Comparison of ENCODE assay signal across 11 cellular contexts in genomic region chr6:26173836-26174144, GRCh38.
A peak's percentile ranks its signal among the peaks of the same experiment; 100 is the strongest.
DNase-seq lines count a peak whose midpoint lies in the region; ATAC-seq, FAIRE-seq and TF ChIP-seq lines count a peak whose summit lies in the region.
"Had no signal": no experiment of that assay in that cellular context is flagged by ENCODE, and none has a peak within 500 bp of the region (broad histone marks: within the 10 kb centered on the region; RNA-seq: fewer than 3 reads in every experiment).

No MANE protein-coding gene starts in this region.

- peaks cover 32% of the 10 kb centered on the region for H3K4me1 Mint-ChIP-seq in osteocyte (ENCODE audit: unreplicated experiment)

- 24% methylated on average over 4 of the region's 4 CpGs for WGBS in K562 (ENCODE audit: insufficient coverage, low coverage, missing lambda C conversion rate)

- TF ChIP-seq POLR2A in K562 (conservative IDR thresholded peaks at IDR 0.05): no peak

- no peak for FAIRE-seq in K562 (lab: Jason Lieb, UNC)

- no peaks in the 10 kb centered on the region for H3K9me1 ChIP-seq in K562 (ENCODE audit: control insufficient read depth, insufficient read depth, low read length)

- H3K9me3 Mint-ChIP-seq in osteocyte (ENCODE audit: unreplicated experiment): no peaks in the 10 kb centered on the region

- CTCF ChIA-PET in K562 (lab: Yijun Ruan, JAX; ENCODE audit: low intra/inter-chr PET ratio): interaction anchor here (0.7 to 3.3 kb wide), 5 partner anchors 20 to 983 kb away, joined by 3 to 22 read pairs (median 4); partner anchors contain the start of gene ABT1

- H3K27me3 ChIP-seq in K562 (ENCODE audit: control insufficient read depth in 2 of 2, insufficient read depth in 2 of 2, low read length in 2 of 2): no peaks in the 10 kb centered on the region

- H3K79me2 ChIP-seq in K562 (ENCODE audit: control insufficient read depth, insufficient read depth, low read length): peaks cover 81% of the 10 kb centered on the region

- peak overlapping the region; percentile 40 for H3K4me3 Mint-ChIP-seq in osteocyte (ENCODE audit: unreplicated experiment)

- peaks cover 14 to 30% of the 10 kb centered on the region in 2 experiments for H3K4me1 ChIP-seq in K562 (replicated peaks in 1 of 2; ENCODE audit: control insufficient read depth in 2 of 2, insufficient read depth in 2 of 2, low read length in 2 of 2)

- ATAC-seq in K562 (peak; percentile 1; the same call in 1 of the 3 replicates), Right ventricle myocardium superior (ENCODE audit: poor library complexity) (no peak)

- H4K20me1 ChIP-seq in K562 (replicated peaks; ENCODE audit: control insufficient read depth, insufficient read depth, low read length): no peaks in the 10 kb centered on the region

- H3K36me3 Mint-ChIP-seq in osteocyte (ENCODE audit: unreplicated experiment): no peaks in the 10 kb centered on the region

- peak overlapping the region; percentile 47 for H3K27ac Mint-ChIP-seq in osteocyte (ENCODE audit: unreplicated experiment)

- no peak for TF ChIP-seq EP300 in K562 (IDR thresholded peaks at IDR 0.05; ENCODE audit: low read length)

- peaks cover 6% of the 10 kb centered on the region; the same call in 1 of the 3 replicates for H3K36me3 ChIP-seq in K562 (ENCODE audit: control insufficient read depth, insufficient read depth, low read length)
- H3K36me3 ChIP-seq: thoracic aorta had no signal

- no peak overlapping the region for H2AFZ ChIP-seq in K562 (ENCODE audit: low read depth, low read length)

- no peak for TF ChIP-seq CTCF in K562 (IDR thresholded peaks at IDR 0.05 in 2 of 3, conservative IDR thresholded peaks at IDR 0.05 in 1 of 3; ENCODE audit: insufficient read depth in 2 of 3, low read depth in 1 of 3, low read length in 3 of 3)
- TF ChIP-seq CTCF in osteocyte (IDR thresholded peaks at IDR 0.05): no peak

- POLR2A ChIA-PET in K562 (lab: Yijun Ruan, JAX): interaction anchor here (0.6 to 11.9 kb wide), 16 partner anchors 10 to 422 kb away, joined by 3 to 323 read pairs (median 4); a partner anchor contains a TSS

- intact Hi-C loops in K562 (cut with micrococcal nuclease) (loop anchor here (2.0 to 5.0 kb wide), 3 partner anchors 106 to 421 kb away; no protein-coding TSS in a partner anchor), Right ventricle myocardium superior (cut with DNase I) (no loop called here)

- no peaks in the 10 kb centered on the region for H3K27me3 Mint-ChIP-seq in osteocyte (ENCODE audit: unreplicated experiment)

- BruUV-seq in K562 (replicated peaks; lab: Mats Ljungman, UMichigan): no TSS peak

- no peaks in the 10 kb centered on the region for H3K9me3 ChIP-seq in K562 (replicated peaks; ENCODE audit: control insufficient read depth, insufficient read depth, low read depth, low read length)
- H3K9me3 ChIP-seq: thoracic aorta had no signal

- DNase-seq in DMS 273 (lab: John Stamatoyannopoulos, UW; ENCODE audit: unreplicated experiment) (peak; percentile 16), DMS 273 treated with DMSO at 0.1 percent for 48 hours (lab: John Stamatoyannopoulos, UW) (no peak), NCI-H69 (lab: John Stamatoyannopoulos, UW) (peak; percentile 25), K562 (ENCODE audit: extremely low read depth in 1 of 4, low spot score in 3 of 4) (peak in 1 of 4 experiments; percentile 58), osteocyte (ENCODE audit: extremely low spot score, unreplicated experiment) (no peak), Right ventricle myocardium superior (no peak), NCI-H748 treated with DMSO at 0.1 percent for 48 hours (lab: John Stamatoyannopoulos, UW) (no peak)
- DNase-seq in stimulated activated CD4-positive, alpha-beta T cell treated with anti-CD3 and anti-CD28 coated beads, Interleukin-4, amount 100 ng/mL, for 1 hour: no peak
- DNase-seq: stimulated activated CD4-positive, alpha-beta T cell treated with anti-CD3 and anti-CD28 coated beads, Interleukin-4, amount 100 ng/mL, for 24 hours had no signal

- peak overlapping the region; percentile 79 for H3K27ac ChIP-seq in K562 (ENCODE audit: extremely low read depth, low read depth, low read length)
- H3K27ac ChIP-seq: 22Rv1 had no signal

- peak overlapping the region; percentile 74 to 76; a peak in 3 of 4 replicates for H3K9ac ChIP-seq in K562 (ENCODE audit: insufficient read depth in 1 of 2, low read depth in 2 of 2, low read length in 2 of 2)

- H3K4me2 ChIP-seq in K562 (ENCODE audit: insufficient read depth, low read length): peak overlapping the region; percentile 73

- no peak for TF ChIP-seq RAD21 in K562 (CRISPR knock-in tag; conservative IDR thresholded peaks at IDR 0.05 in 1 of 2, IDR thresholded peaks at IDR 0.05 in 1 of 2)

- H3K4me3 ChIP-seq in K562: peak overlapping the region; percentile 30

- in situ Hi-C loops in K562 (cut with MboI): no loop called here

TF ChIP-seq in K562, 482 proteins besides CTCF, POLR2A, EP300 and RAD21:
- TF ChIP-seq ZNF212 (CRISPR knock-in tag; IDR thresholded peaks at IDR 0.05): no peak
- peak in 1 of 3 experiments; percentile 75 for TF ChIP-seq YY1 (IDR thresholded peaks at IDR 0.05; ENCODE audit: borderline replicate concordance in 1 of 3, control insufficient read depth in 1 of 3, extremely low read depth in 1 of 3, insufficient read depth in 3 of 3, insufficient read length in 1 of 3, insufficient replicate concordance in 2 of 3, low read depth in 1 of 3, low read length in 2 of 3)
- no peak for TF ChIP-seq FOS (IDR thresholded peaks at IDR 0.05; ENCODE audit: extremely low read depth, insufficient read length)
- no peak for TF ChIP-seq ATF6 (CRISPR knock-in tag; IDR thresholded peaks at IDR 0.05)
- TF ChIP-seq ZNF134 (CRISPR knock-in tag; conservative IDR thresholded peaks at IDR 0.05): 0 out of 2 replicates have a peak, but pooled peaks have one; percentile 13
- TF ChIP-seq ZNF644 (tag; IDR thresholded peaks at IDR 0.05; ENCODE audit: low read depth): no peak
- TF ChIP-seq ZC3H4 (CRISPR knock-in tag; IDR thresholded peaks at IDR 0.05; ENCODE audit: borderline replicate concordance): no peak
- no peak for TF ChIP-seq ZFP30 (CRISPR knock-in tag; IDR thresholded peaks at IDR 0.05; ENCODE audit: borderline replicate concordance)
- TF ChIP-seq MAFK (IDR thresholded peaks at IDR 0.05; ENCODE audit: low read length): no peak
- TF ChIP-seq POLR2AphosphoS5 (IDR thresholded peaks at IDR 0.05; ENCODE audit: control insufficient read depth, insufficient read depth, low read depth, low read length): no peak
- TF ChIP-seq FOXM1 (IDR thresholded peaks at IDR 0.05; ENCODE audit: low read depth): 0 out of 2 replicates have a peak, but pooled peaks have one; percentile 11
- TF ChIP-seq FOXM1 (CRISPR knock-in tag; IDR thresholded peaks at IDR 0.05; ENCODE audit: low read depth): no peak
- TF ChIP-seq ZNF165 (CRISPR knock-in tag; IDR thresholded peaks at IDR 0.05; ENCODE audit: borderline replicate concordance): no peak
- TF ChIP-seq ZNF668 (CRISPR knock-in tag; IDR thresholded peaks at IDR 0.05): no peak
- no peak for TF ChIP-seq CBFA2T3 (IDR thresholded peaks at IDR 0.05)

Comparison
In these comparisons a context has a peak if more than half of its experiments do, and no peak if none do; other contexts are left out.
1. DNase-seq: peak in DMS 273 (single experiment) and NCI-H69 (single experiment); none in DMS 273 treated with DMSO at 0.1 percent for 48 hours (single experiment), osteocyte (single experiment), Right ventricle myocardium superior (single experiment), stimulated activated CD4-positive, alpha-beta T cell treated with anti-CD3 and anti-CD28 coated beads, Interleukin-4, amount 100 ng/mL, for 1 hour (single experiment) and NCI-H748 treated with DMSO at 0.1 percent for 48 hours (single experiment).